Comparison of ENCODE assay signal across 20 cellular contexts in genomic region chr22:32733900-32734299, GRCh38.
"Had no signal": no experiment of that assay in that cellular context is flagged by ENCODE, and none has a peak within 500 bp of the region (broad histone marks: within the 10 kb centered on the region; RNA-seq: fewer than 3 reads in every experiment).

No MANE protein-coding gene starts in this region.

- ATAC-seq: activated naive CD8-positive, alpha-beta T cell treated with anti-CD3 and anti-CD28 coated beads, Interleukin-2, amount 50 U/mL, for 24 hours had no signal

- DNase-seq: activated CD4-positive, alpha-beta memory T cell treated with anti-CD3 and anti-CD28 coated beads for 36 hours; activated CD4-positive, alpha-beta T cell treated with anti-CD3 and anti-CD28 coated beads, Interleukin-2, amount 10 ng/mL, durations not matched to agents 24 days and 14 days; activated CD4-positive, CD25-positive, alpha-beta regulatory T cell treated with anti-CD3 and anti-CD28 coated beads, Interleukin-2, amount 50 U/mL, for 72 hours; activated CD8-positive, alpha-beta memory T cell treated with anti-CD3 and anti-CD28 coated beads, Interleukin-2, amount 50 U/mL, for 4 hours; activated gamma-delta T cell; activated naive CD4-positive, alpha-beta T cell treated with anti-CD3 and anti-CD28 coated beads, Interleukin-2, amount 50 U/mL, for 16 hours; activated naive CD8-positive, alpha-beta T cell treated with anti-CD3 and anti-CD28 coated beads, Interleukin-2, amount 50 U/mL, for 24 hours; activated T-cell treated with anti-CD3 and anti-CD28 coated beads, Interleukin-2, amount 50 U/mL, for 1 hour; amygdala; effector CD8-positive, alpha-beta T cell; esophagus squamous epithelium; left ventricle myocardium inferior; naive B cell; occipital lobe; stimulated activated CD4-positive, alpha-beta T cell treated with anti-CD3 and anti-CD28 coated beads, Interleukin-12 subunit alpha, Interleukin-12 subunit beta, amount 100 ng/mL, for 4 hours; stimulated activated CD4-positive, alpha-beta T cell treated with anti-CD3 and anti-CD28 coated beads, Interleukin-4, amount 100 ng/mL, for 1 hour; substantia nigra; upper lobe of left lung had no signal

- H3K4me1 ChIP-seq: breast epithelium, esophagus squamous epithelium had no signal

- H3K27ac ChIP-seq: epithelial cell of prostate, esophagus squamous epithelium, left ventricle myocardium inferior, upper lobe of left lung had no signal

- H3K27me3 ChIP-seq: breast epithelium, esophagus squamous epithelium, upper lobe of left lung had no signal

- H3K36me3 ChIP-seq: breast epithelium, esophagus squamous epithelium, left ventricle myocardium inferior, upper lobe of left lung had no signal

- H3K4me3 ChIP-seq: breast epithelium, esophagus squamous epithelium, left ventricle myocardium inferior, upper lobe of left lung had no signal

- H3K9me3 ChIP-seq: breast epithelium, esophagus squamous epithelium, left ventricle myocardium inferior, upper lobe of left lung had no signal
